Comparison of ENCODE assay signal across 1 cellular context in the genomic region with DNA sequence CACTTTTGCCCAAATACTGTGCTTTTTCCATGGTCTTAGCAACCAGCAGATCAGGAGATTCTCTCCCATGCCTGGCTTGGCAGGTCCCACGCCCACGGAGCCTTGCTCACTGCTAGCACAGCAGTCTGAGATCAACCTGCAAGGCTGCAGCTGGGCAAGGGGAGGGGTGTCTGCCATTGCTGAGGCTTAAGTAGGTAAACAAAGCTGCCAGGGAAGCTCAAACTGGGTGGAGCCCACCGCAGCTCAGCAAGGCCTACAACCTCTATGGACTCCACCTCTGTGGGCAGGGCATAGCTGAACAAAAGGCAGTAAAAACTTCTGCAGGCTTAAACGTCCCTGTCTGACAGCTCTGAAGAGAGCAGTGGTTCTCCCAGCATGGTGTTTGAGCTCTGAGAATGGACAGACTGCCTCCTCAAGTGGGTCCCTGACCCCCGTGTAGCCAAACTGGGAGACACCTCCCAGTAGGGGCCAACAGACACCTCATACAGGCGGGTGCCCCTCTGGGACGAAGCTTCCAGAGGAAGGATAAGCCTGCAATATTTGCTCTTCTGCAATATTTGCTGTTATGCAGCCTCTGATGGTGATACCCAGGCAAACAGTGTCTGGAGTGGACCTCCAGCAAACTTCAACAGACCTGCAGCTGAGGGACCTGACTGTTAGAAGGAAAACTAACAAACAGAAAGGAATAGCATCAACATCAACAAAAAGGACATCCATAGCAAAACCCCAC.
TF ChIP-seq lines count a peak whose summit lies in the region.
"Not testable (repeated sequence)": the region's sequence is repeated elsewhere in the genome, so short reads cannot be mapped to it uniquely, and the experiment has no call there.

No MANE protein-coding gene starts in this region.

TF ChIP-seq in HepG2, 621 proteins besides CTCF, POLR2A, EP300 and RAD21 (continued from another document):
- not testable (repeated sequence) for TF ChIP-seq FOXP1, SOX6, SOX13 (IDR thresholded peaks at IDR 0.05)
- TF ChIP-seq FOXP1 (CRISPR knock-in tag; IDR thresholded peaks at IDR 0.05) = peak; percentile 39; the same call in 1 of the 2 replicates
- TF ChIP-seq SOX6 (CRISPR knock-in tag; IDR thresholded peaks at IDR 0.05) = 0 out of 2 replicates have a peak, but pooled peaks have one; percentile 65
- 0 out of 2 replicates have a peak, but pooled peaks have one; percentile 33 for TF ChIP-seq MED13 (CRISPR knock-in tag; IDR thresholded peaks at IDR 0.05)
- TF ChIP-seq SOX13 (CRISPR knock-in tag; conservative IDR thresholded peaks at IDR 0.05 in 1 of 2, IDR thresholded peaks at IDR 0.05 in 1 of 2) = peak in 1 of 2 experiments; percentile 27; a peak in 1 of 4 replicates
- peak; percentile 53; the same call in 1 of the 2 replicates for TF ChIP-seq ZNF292 (CRISPR knock-in tag; IDR thresholded peaks at IDR 0.05; ENCODE audit: borderline replicate concordance, low read depth)
- peak; percentile 65; the same call in 1 of the 2 replicates for TF ChIP-seq ZBTB7B (CRISPR knock-in tag; IDR thresholded peaks at IDR 0.05)
- TF ChIP-seq POGZ (CRISPR knock-in tag; IDR thresholded peaks at IDR 0.05) = peak; percentile 6
TF ChIP-seq in HepG2: peak in this region for 57; not testable (repeated sequence) for 564.
